In the genomic region with DNA sequence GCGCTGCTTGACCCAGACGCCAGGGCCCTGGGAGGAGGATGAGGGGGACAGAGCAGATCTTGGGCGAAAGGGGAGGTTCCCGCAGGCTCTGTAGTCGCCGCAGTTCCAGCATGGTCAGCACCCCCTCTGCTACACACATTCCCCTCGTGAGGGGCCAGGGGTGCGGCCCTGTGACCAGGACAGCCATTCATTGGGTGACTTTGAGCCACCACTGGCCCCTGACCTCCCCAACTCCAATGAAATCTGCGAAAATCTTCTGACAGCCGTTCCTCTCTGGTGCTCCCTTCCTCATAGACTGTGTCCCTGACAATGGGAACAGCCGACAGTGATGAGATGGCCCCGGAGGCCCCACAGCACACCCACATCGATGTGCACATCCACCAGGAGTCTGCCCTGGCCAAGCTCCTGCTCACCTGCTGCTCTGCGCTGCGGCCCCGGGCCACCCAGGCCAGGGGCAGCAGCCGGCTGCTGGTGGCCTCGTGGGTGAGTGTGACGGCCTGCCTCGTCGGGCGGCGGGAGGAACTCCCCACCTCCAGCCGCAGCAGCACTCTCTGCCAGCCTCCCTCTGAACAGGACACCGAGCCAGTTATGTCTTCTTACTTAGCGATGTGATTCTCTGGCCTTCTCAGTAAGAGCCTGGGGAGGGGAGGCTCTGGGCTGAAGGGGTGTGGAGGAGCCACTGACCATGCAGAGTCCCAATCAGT, we compare ENCODE assay signal across 9 cellular contexts. TPM values are rescaled to one million over a fixed set of nuclear protein-coding genes. Genes with fewer than 3 reads are reported as not detected.
A peak's percentile ranks its signal among the peaks of the same experiment; 100 is the strongest.
DNase-seq lines count a peak whose midpoint lies in the region; ATAC-seq, FAIRE-seq and TF ChIP-seq lines count a peak whose summit lies in the region.
"Had no signal": no experiment of that assay in that cellular context is flagged by ENCODE, and none has a peak within 500 bp of the region (broad histone marks: within the 10 kb centered on the region; RNA-seq: fewer than 3 reads in every experiment).

No MANE protein-coding gene starts in this region.

- H3K4me3 Mint-ChIP-seq in astrocyte (ENCODE audit: unreplicated experiment): peak overlapping the region; percentile 67

- H3K4me3 ChIP-seq in astrocyte (ENCODE audit: insufficient read depth, low read depth, low read length) (no peak overlapping the region), skeletal muscle cell (ENCODE audit: low read depth, low read length) (peak overlapping the region; percentile 47)

- no peaks in the 10 kb centered on the region for H3K36me3 Mint-ChIP-seq in astrocyte (ENCODE audit: low read depth, unreplicated experiment)

- H3K27me3 ChIP-seq in astrocyte (ENCODE audit: insufficient read depth, low read length): peaks cover 11% of the 10 kb centered on the region

- H2AFZ ChIP-seq in astrocyte (ENCODE audit: low read depth, low read length): no peak overlapping the region

- H3K27ac ChIP-seq in astrocyte (ENCODE audit: low read depth, low read length) (no peak overlapping the region), RWPE1 (no peak overlapping the region)

- H3K9me3 ChIP-seq in astrocyte (ENCODE audit: insufficient read depth, low read depth, low read length): no peaks in the 10 kb centered on the region

- no peaks in the 10 kb centered on the region for H3K36me3 ChIP-seq in astrocyte (ENCODE audit: insufficient read depth, low read length)

- peaks cover 40% of the 10 kb centered on the region for H3K27me3 Mint-ChIP-seq in astrocyte (ENCODE audit: low read depth, unreplicated experiment)

- TF ChIP-seq CTCF in GM20000 (IDR thresholded peaks at IDR 0.05; ENCODE audit: extremely low read depth, missing control alignments): no peak
- no peak for TF ChIP-seq CTCF in astrocyte (IDR thresholded peaks at IDR 0.05; ENCODE audit: insufficient read depth, low read depth, low read length)
- TF ChIP-seq CTCF in RWPE1 (conservative IDR thresholded peaks at IDR 0.05; ENCODE audit: low read depth): no peak

- peak; percentile 45 for DNase-seq in GM20000 (ENCODE audit: low spot score)
- DNase-seq in astrocyte (ENCODE audit: low read depth): no peak
- peak; percentile 41 for DNase-seq in iPS-NIHi11 (ENCODE audit: low spot score)
- no peak for DNase-seq in skeletal muscle cell (ENCODE audit: low read depth)
- DNase-seq in HuH-7.5 (ENCODE audit: low spot score): no peak
- no peak for DNase-seq in RWPE1 (ENCODE audit: low spot score)

- ATAC-seq in GM18867 (IDR thresholded peaks at IDR 0.05; ENCODE audit: unreplicated experiment) (no peak), HG03342 (IDR thresholded peaks at IDR 0.05; ENCODE audit: unreplicated experiment) (no peak)

- no peak overlapping the region for H3K9ac ChIP-seq in astrocyte (ENCODE audit: low read length)

- H3K79me2 ChIP-seq in astrocyte (ENCODE audit: insufficient read depth, low read length): no peaks in the 10 kb centered on the region

- no peak overlapping the region for H3K27ac Mint-ChIP-seq in astrocyte (ENCODE audit: unreplicated experiment)

- H4K20me1 ChIP-seq in astrocyte (ENCODE audit: insufficient read depth, low read length): no peaks in the 10 kb centered on the region

- H3K4me2 ChIP-seq in astrocyte (ENCODE audit: low read length): no peak overlapping the region

- H3K9me3 Mint-ChIP-seq in astrocyte (ENCODE audit: unreplicated experiment): no peaks in the 10 kb centered on the region

- no peaks in the 10 kb centered on the region for H3K4me1 Mint-ChIP-seq in astrocyte (ENCODE audit: low read depth, unreplicated experiment)

- POLR2A ChIA-PET in RWPE1 (lab: Yijun Ruan, JAX; ENCODE audit: low non-redundant PET): no interaction called here

- CTCF ChIA-PET in RWPE1 (lab: Yijun Ruan, JAX): interaction anchor here (0.5 kb wide), 1 partner anchor 81 kb away, joined by 9 read pairs; no protein-coding TSS in a partner anchor

- no peaks in the 10 kb centered on the region for H3K4me1 ChIP-seq in astrocyte (ENCODE audit: insufficient read depth, low read length)

- FAIRE-seq in astrocyte (lab: Jason Lieb, UNC): no peak
- FAIRE-seq: islet of Langerhans had no signal

RNA-seq across cellular contexts. Expression of a gene that starts 0.8 kb away (rescaled TPM):
- total RNA-seq in astrocyte: 0.31 TPM in 1 of 2 replicates, not detected in the other

RNA-seq across cellular contexts. Expression of a gene that starts 1.2 kb away (rescaled TPM):
- 0.26 and 0.32 TPM in 2 replicates for total RNA-seq in astrocyte

RNA-seq across cellular contexts. Expression of a gene that starts 50.9 kb away (rescaled TPM):
- total RNA-seq in astrocyte: not detected in 2 replicates

Comparison
In these comparisons a context has a peak if more than half of its experiments do, and no peak if none do; other contexts are left out.
1. DNase-seq: peak in GM20000 (single experiment) and iPS-NIHi11 (single experiment); none in astrocyte (single experiment), skeletal muscle cell (single experiment), HuH-7.5 (single experiment) and RWPE1 (single experiment).